27 cellular contexts compared by ENCODE assay signal in the genomic region with DNA sequence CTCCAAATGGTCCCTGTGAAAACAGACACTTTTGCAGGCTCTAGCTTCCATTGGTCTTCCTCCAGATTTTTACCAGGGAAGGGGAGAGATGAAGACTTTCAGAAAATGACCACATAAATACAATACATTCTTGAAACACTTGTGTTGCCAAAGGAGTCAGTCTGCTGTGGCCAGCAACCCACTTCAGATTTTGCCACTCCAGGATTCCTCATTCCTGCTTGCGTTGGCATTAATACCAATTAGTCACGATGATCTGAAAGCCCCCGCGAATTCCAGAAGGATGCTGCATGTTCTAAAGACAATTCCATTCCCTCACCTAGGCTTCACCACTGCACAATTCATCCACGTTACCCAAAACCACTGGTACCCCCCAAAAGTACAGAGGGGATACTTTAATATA. TPM values are rescaled to one million over a fixed set of nuclear protein-coding genes. Genes with fewer than 3 reads are reported as not detected.
"Had no signal": no experiment of that assay in that cellular context is flagged by ENCODE, and none has a peak within 500 bp of the region (broad histone marks: within the 10 kb centered on the region; RNA-seq: fewer than 3 reads in every experiment).

No MANE protein-coding gene starts in this region.

- H3K9ac ChIP-seq: SK-N-SH had no signal

- DNase-seq: activated CD4-positive, alpha-beta T cell treated with anti-CD3 and anti-CD28 coated beads for 4 hours; activated CD8-positive, alpha-beta memory T cell treated with anti-CD3 and anti-CD28 coated beads, Interleukin-2, amount 50 U/mL, for 4 hours; activated CD8-positive, alpha-beta T cell treated with anti-CD3 and anti-CD28 coated beads for 36 hours; activated gamma-delta T cell treated with Interleukin-2 at 50 U/mL for 16 hours; activated naive CD4-positive, alpha-beta T cell treated with anti-CD3 and anti-CD28 coated beads, Interleukin-2, amount 10 ng/mL, durations not matched to agents 7 days and 5 days; activated naive CD8-positive, alpha-beta T cell treated with anti-CD3 and anti-CD28 coated beads for 36 hours; activated T-cell treated with anti-CD3 and anti-CD28 coated beads, Interleukin-2, amount 50 U/mL, for 72 hours; caudate nucleus; KG1; MV-4-11; NCI-H1092 treated with DMSO at 0.1 percent for 48 hours; NCI-H1417 treated with DMSO at 0.1 percent for 48 hours; NCI-H1694; NCI-H2029; NCI-H2107; NCI-H345; NCI-H510A treated with DMSO at 0.1 percent for 48 hours; NCI-H69; Peyer's patch; Right ventricle myocardium superior; SJCRH30; SK-N-SH; T-helper 1 cell had no signal

- H3K36me3 ChIP-seq: breast epithelium, Peyer's patch, SJCRH30 had no signal

- H3K4me2 ChIP-seq: SK-N-SH had no signal

- H3K27ac Mint-ChIP-seq: activated CD8-positive, alpha-beta T cell treated with anti-CD3 and anti-CD28 coated beads for 36 hours; activated naive CD4-positive, alpha-beta T cell treated with anti-CD3 and anti-CD28 coated beads, Interleukin-2, amount 10 ng/mL, durations not matched to agents 7 days and 5 days; activated naive CD8-positive, alpha-beta T cell treated with anti-CD3 and anti-CD28 coated beads for 36 hours; activated T-cell treated with anti-CD3 and anti-CD28 coated beads, Interleukin-2, amount 50 U/mL, for 72 hours; activated T-helper 2 cell treated with anti-CD3 and anti-CD28 coated beads, Interferon-gamma antibody, Interleukin-2, Interleukin-4, amounts not matched to agents 10 μg/mL and 5 μg/mL and 100 μg/mL, durations not matched to agents 14 hours and 24 hours and 36 hours had no signal

- H3K4me1 Mint-ChIP-seq: activated naive CD4-positive, alpha-beta T cell treated with anti-CD3 and anti-CD28 coated beads, Interleukin-2, amount 10 ng/mL, durations not matched to agents 7 days and 5 days; activated naive CD8-positive, alpha-beta T cell treated with anti-CD3 and anti-CD28 coated beads for 36 hours had no signal

- H3K4me3 ChIP-seq: breast epithelium, Peyer's patch, SJCRH30 had no signal

- H3K27ac ChIP-seq: breast epithelium, Peyer's patch, RWPE1, SJCRH30 had no signal

- H3K4me1 ChIP-seq: breast epithelium, Peyer's patch, SJCRH30 had no signal

- H3K36me3 Mint-ChIP-seq: activated naive CD4-positive, alpha-beta T cell treated with anti-CD3 and anti-CD28 coated beads, Interleukin-2, amount 10 ng/mL, durations not matched to agents 7 days and 5 days; activated naive CD8-positive, alpha-beta T cell treated with anti-CD3 and anti-CD28 coated beads for 36 hours had no signal

- H3K9me3 ChIP-seq: breast epithelium, Peyer's patch, SJCRH30, SK-N-SH had no signal

- H3K4me3 Mint-ChIP-seq: activated CD8-positive, alpha-beta T cell treated with anti-CD3 and anti-CD28 coated beads for 36 hours; activated naive CD4-positive, alpha-beta T cell treated with anti-CD3 and anti-CD28 coated beads, Interleukin-2, amount 10 ng/mL, durations not matched to agents 7 days and 5 days; activated naive CD8-positive, alpha-beta T cell treated with anti-CD3 and anti-CD28 coated beads for 36 hours; activated T-cell treated with anti-CD3 and anti-CD28 coated beads, Interleukin-2, amount 50 U/mL, for 72 hours had no signal

- H3K27me3 ChIP-seq: breast epithelium, Peyer's patch, SJCRH30 had no signal

- ATAC-seq: activated CD4-positive, CD25-positive, alpha-beta regulatory T cell treated with anti-CD3 and anti-CD28 coated beads, Interleukin-2, amount 50 U/mL, for 24 hours; activated CD8-positive, alpha-beta T cell treated with anti-CD3 and anti-CD28 coated beads for 36 hours; activated T-cell treated with anti-CD3 and anti-CD28 coated beads, Interleukin-2, amount 50 U/mL, for 72 hours had no signal

RNA-seq across cellular contexts. Expression of a gene that starts 7.9 kb away (rescaled TPM):
- total RNA-seq: SJCRH30 had no signal
